Comparison of ENCODE assay signal across 8 cellular contexts in genomic region chr3:42654331-42655201, GRCh38. TPM values are rescaled to one million over a fixed set of nuclear protein-coding genes. Genes with fewer than 3 reads are reported as not detected.
DNase-seq lines count a peak whose midpoint lies in the region; ATAC-seq and TF ChIP-seq lines count a peak whose summit lies in the region.

No MANE protein-coding gene starts in this region.

- H2AFZ ChIP-seq in hepatocyte = peak overlapping the region; percentile 95

- H3K9me3 ChIP-seq in MG63 = no peaks in the 10 kb centered on the region
- no peaks in the 10 kb centered on the region for H3K9me3 ChIP-seq in hepatocyte (ENCODE audit: low read depth)

- DNase-seq in NCI-H748 (lab: John Stamatoyannopoulos, UW; ENCODE audit: unreplicated experiment) (peak; percentile 58), NCI-H748 treated with DMSO at 0.1 percent for 48 hours (lab: John Stamatoyannopoulos, UW) (no peak), MG63 (peak; percentile 89), astrocyte of the hippocampus (ENCODE audit: low read depth, low spot score) (peak; percentile 88), hepatocyte (ENCODE audit: low spot score) (peak; percentile 87), posterior cingulate gyrus (peak in 6 of 10 donors; percentile 65 to 97 (median 87)), T-helper 9 cell (no peak)

- WGBS in hepatocyte (ENCODE audit: low lambda C conversion rate, missing lambda C conversion rate) = 3% methylated on average over 42 of the region's 94 CpGs

- peaks cover 6% of the 10 kb centered on the region for H3K36me3 ChIP-seq in MG63
- H3K36me3 ChIP-seq in hepatocyte (replicated peaks; ENCODE audit: insufficient read depth, low read depth) = no peaks in the 10 kb centered on the region

- no peaks in the 10 kb centered on the region for H4K20me1 ChIP-seq in hepatocyte (ENCODE audit: insufficient read depth, poor library complexity, severe bottlenecking)

- H3K4me3 ChIP-seq in MG63 = peak overlapping the region; percentile 66
- H3K4me3 ChIP-seq in hepatocyte = peak overlapping the region; percentile 96

- H3K27me3 ChIP-seq in MG63 = no peaks in the 10 kb centered on the region
- no peaks in the 10 kb centered on the region for H3K27me3 ChIP-seq in hepatocyte

- H3K27ac ChIP-seq in hepatocyte = peak overlapping the region; percentile 92

- H3K9me2 ChIP-seq in hepatocyte (replicated peaks; ENCODE audit: insufficient read depth) = no peaks in the 10 kb centered on the region

- intact Hi-C loops in posterior cingulate gyrus (cut with DNase I) = loop anchor here (5.0 kb wide), 1 partner anchor 52 kb away; the partner anchor contains the start of gene NKTR

- peak overlapping the region; percentile 100 for H3K4me2 ChIP-seq in hepatocyte

- peak; percentile 42 for TF ChIP-seq CTCF in hepatocyte (IDR thresholded peaks at IDR 0.05; ENCODE audit: poor library complexity)

- H3K79me2 ChIP-seq in hepatocyte = peaks cover 14% of the 10 kb centered on the region

- no peak for ATAC-seq in GM19324 (IDR thresholded peaks at IDR 0.05; ENCODE audit: low FRiP score, unreplicated experiment)

- H3K4me1 ChIP-seq in hepatocyte (ENCODE audit: insufficient read depth) = peaks cover 33% of the 10 kb centered on the region

RNA-seq across cellular contexts. Expression of gene ZBTB47, which starts 1.1 kb away (rescaled TPM):
- 11.7 and 22.7 TPM in 2 replicates for total RNA-seq in MG63 (2014; rRNA removed; shearing (Covaris generic); ENCODE audit: low replicate concordance)
- 12.3 and 14.2 TPM in 2 replicates for total RNA-seq in hepatocyte
- 4.7 and 7.0 TPM in 2 replicates for polyA plus RNA-seq in hepatocyte

RNA-seq across cellular contexts. Expression of gene KLHL40, which starts 30.8 kb away (rescaled TPM):
- total RNA-seq in MG63 (2014; rRNA removed; shearing (Covaris generic); ENCODE audit: low replicate concordance) = not detected in 2 replicates
- total RNA-seq in hepatocyte = not detected in 2 replicates
- not detected in 2 replicates for polyA plus RNA-seq in hepatocyte

RNA-seq across cellular contexts. Expression of gene HHATL, which starts 48.0 kb away (rescaled TPM):
- not detected in 2 replicates for total RNA-seq in MG63 (2014; rRNA removed; shearing (Covaris generic); ENCODE audit: low replicate concordance)
- total RNA-seq in hepatocyte = not detected in 2 replicates
- polyA plus RNA-seq in hepatocyte = not detected in 2 replicates

RNA-seq across cellular contexts. Expression of gene NKTR, which starts 54.1 kb away (rescaled TPM):
- 4.4 and 4.8 TPM in 2 replicates for total RNA-seq in MG63 (2014; rRNA removed; shearing (Covaris generic); ENCODE audit: low replicate concordance)
- total RNA-seq in hepatocyte = 74.3 and 78.9 TPM in 2 replicates
- 36.8 and 66.2 TPM in 2 replicates for polyA plus RNA-seq in hepatocyte

Comparison
In these comparisons a context has a peak if more than half of its experiments do, and no peak if none do; other contexts are left out.
1. DNase-seq: peak in NCI-H748 (single experiment), MG63 (single experiment), astrocyte of the hippocampus (single experiment), hepatocyte (single experiment) and posterior cingulate gyrus (6 of 10); none in NCI-H748 treated with DMSO at 0.1 percent for 48 hours (single experiment) and T-helper 9 cell (single experiment).